Comparison of ENCODE assay signal across 20 cellular contexts in genomic region chr9:20219437-20219836, GRCh38.
DNase-seq lines count a peak whose midpoint lies in the region; ATAC-seq and TF ChIP-seq lines count a peak whose summit lies in the region.
"Had no signal": no experiment of that assay in that cellular context is flagged by ENCODE, and none has a peak within 500 bp of the region (broad histone marks: within the 10 kb centered on the region; RNA-seq: fewer than 3 reads in every experiment).

No MANE protein-coding gene starts in this region.

- ATAC-seq in right lobe of liver, result peak; percentile 44 to 90 (median 78)
- no peak for ATAC-seq in GM18870 (IDR thresholded peaks at IDR 0.05; ENCODE audit: unreplicated experiment)
- ATAC-seq: HCT116, Right ventricle myocardium inferior had no signal

- H3K9me3 ChIP-seq in colonic mucosa, result no peaks in the 10 kb centered on the region
- no peaks in the 10 kb centered on the region for H3K9me3 ChIP-seq in right lobe of liver
- no peaks in the 10 kb centered on the region for H3K9me3 ChIP-seq in transverse colon
- H3K9me3 ChIP-seq in PC-9 (ENCODE audit: insufficient read depth, low read depth), result no peaks in the 10 kb centered on the region
- H3K9me3 ChIP-seq in neuronal stem cell (replicated peaks in 1 of 2; ENCODE audit: control insufficient read depth in 2 of 2, insufficient read depth in 1 of 2, low read depth in 1 of 2, low read length in 2 of 2), result no peaks in the 10 kb centered on the region
- H3K9me3 ChIP-seq: MG63 had no signal

- no peak overlapping the region for H3K14ac ChIP-seq in neuronal stem cell (ENCODE audit: low read length)

- CTCF ChIA-PET in activated CD4-positive, alpha-beta T cell treated with anti-CD3 and anti-CD28 coated beads, Interleukin-2, amount 10 ng/mL, durations not matched to agents 7 days and 5 days (lab: Charles Lee), result interaction anchor here (0.6 kb wide), 1 partner anchor 40 kb away, joined by 3 read pairs; no protein-coding TSS in a partner anchor
- CTCF ChIA-PET in PC-9 (lab: Charles Lee), result no interaction called here

- no peak overlapping the region for H2BK120ac ChIP-seq in neuronal stem cell (ENCODE audit: low read depth, low read length)

- H3K4me1 ChIP-seq in colonic mucosa (no peaks in the 10 kb centered on the region), right lobe of liver (peaks cover 0 to 8% (median 0%) of the 10 kb centered on the region in 4 donors), transverse colon (peaks cover 0 to 15% (median 2%) of the 10 kb centered on the region in 4 donors), PC-9 (replicated peaks; ENCODE audit: insufficient read depth) (no peaks in the 10 kb centered on the region), neuronal stem cell (ENCODE audit: control insufficient read depth in 2 of 2, insufficient read depth in 1 of 2, low read depth in 1 of 2, low read length in 2 of 2) (peaks cover 0 to 1% of the 10 kb centered on the region in 2 donors)

- 16% methylated on average over 5 of the region's 5 CpGs for WGBS in right lobe of liver (ENCODE audit: insufficient coverage, low coverage, low lambda C conversion rate, missing lambda C conversion rate)
- 51 to 52% methylated on average over 4 to 5 of the region's 5 CpGs for WGBS in transverse colon (ENCODE audit: low coverage in 1 of 2), 2 donors
- no CpG with 5 or more reads among the region's 5 CpGs for WGBS in neuronal stem cell (ENCODE audit: extremely low coverage in 2 of 2, insufficient read length in 2 of 2, insufficient replicate concordance in 1 of 2), 2 donors

- no peaks in the 10 kb centered on the region for H3K9me2 ChIP-seq in PC-9 (ENCODE audit: insufficient read depth)

- H3K27me3 ChIP-seq in colonic mucosa (no peaks in the 10 kb centered on the region), right lobe of liver (no peaks in the 10 kb centered on the region), transverse colon (no peaks in the 10 kb centered on the region), PC-9 (ENCODE audit: insufficient read depth, low read depth) (no peaks in the 10 kb centered on the region), neuronal stem cell (ENCODE audit: control insufficient read depth in 3 of 3, insufficient read depth in 3 of 3, low read depth in 1 of 3, low read length in 3 of 3) (no peaks in the 10 kb centered on the region)
- H3K27me3 ChIP-seq: MG63 had no signal

- H3K4me1 Mint-ChIP-seq in activated CD4-positive, alpha-beta T cell treated with anti-CD3 and anti-CD28 coated beads, Interleukin-2, amount 10 ng/mL, durations not matched to agents 24 days and 14 days, result peaks cover 8% of the 10 kb centered on the region
- peaks cover 24% of the 10 kb centered on the region for H3K4me1 Mint-ChIP-seq in activated CD4-positive, alpha-beta T cell treated with anti-CD3 and anti-CD28 coated beads, Interleukin-2, amount 10 ng/mL, durations not matched to agents 7 days and 5 days
- H3K4me1 Mint-ChIP-seq: B cell, CD14-positive monocyte had no signal

- DNase-seq in activated CD4-positive, alpha-beta T cell treated with anti-CD3 and anti-CD28 coated beads, Interleukin-2, amount 10 ng/mL, durations not matched to agents 24 days and 14 days, result peak; percentile 17
- DNase-seq in activated CD4-positive, alpha-beta T cell treated with anti-CD3 and anti-CD28 coated beads, Interleukin-2, amount 10 ng/mL, durations not matched to agents 7 days and 5 days, result no peak
- DNase-seq in colonic mucosa, result peak; percentile 38
- DNase-seq in right lobe of liver, result no peak
- DNase-seq in transverse colon, result peak; percentile 23
- no peak for DNase-seq in PC-9
- DNase-seq in neuronal stem cell (ENCODE audit: low spot score), result no peak
- DNase-seq: GDM1, Karpas-422, MG63, NCI-H1048, NCI-H1417 treated with DMSO at 0.1 percent for 48 hours, NCI-H187, NCI-H2107, NCI-H69 had no signal

- H3K36me3 ChIP-seq in colonic mucosa (no peaks in the 10 kb centered on the region), right lobe of liver (no peaks in the 10 kb centered on the region), transverse colon (no peaks in the 10 kb centered on the region), PC-9 (ENCODE audit: low read depth) (no peaks in the 10 kb centered on the region), neuronal stem cell (replicated peaks in 1 of 2; ENCODE audit: control insufficient read depth in 2 of 2, insufficient read depth in 2 of 2, low read length in 2 of 2) (no peaks in the 10 kb centered on the region)
- H3K36me3 ChIP-seq: MG63 had no signal

- H4K8ac ChIP-seq in neuronal stem cell (ENCODE audit: low read depth, low read length), result no peak overlapping the region

- peaks cover 31% of the 10 kb centered on the region for H3K9me3 Mint-ChIP-seq in activated CD4-positive, alpha-beta T cell treated with anti-CD3 and anti-CD28 coated beads, Interleukin-2, amount 10 ng/mL, durations not matched to agents 24 days and 14 days
- H3K9me3 Mint-ChIP-seq in activated CD4-positive, alpha-beta T cell treated with anti-CD3 and anti-CD28 coated beads, Interleukin-2, amount 10 ng/mL, durations not matched to agents 7 days and 5 days, result peaks cover 21% of the 10 kb centered on the region

- H2BK12ac ChIP-seq in neuronal stem cell (ENCODE audit: low read length), result no peak overlapping the region

- H3K4ac ChIP-seq in neuronal stem cell (ENCODE audit: low read length), result no peak overlapping the region

- intact Hi-C loops in activated CD4-positive, alpha-beta T cell treated with anti-CD3 and anti-CD28 coated beads, Interleukin-2, amount 10 ng/mL, durations not matched to agents 24 days and 14 days (cut with micrococcal nuclease), result no loop called here
- intact Hi-C loops in colonic mucosa (cut with DNase I), result no loop called here
- intact Hi-C loops in right lobe of liver (cut with DNase I), result no loop called here
- intact Hi-C loops in transverse colon (cut with DNase I; ENCODE audit: low total_unique reads), result no loop called here
- intact Hi-C loops in PC-9 (cut with micrococcal nuclease; ENCODE audit: unreplicated experiment), result no loop called here

- in situ Hi-C loops in transverse colon (cut with MboI; ENCODE audit: low pct_ligation_motif_present in 1 of 4, low pct_unique_long_range_greater_than_20kb in 1 of 4, low sequenced_read_pairs in 3 of 4), result no loop called here

- H2AK5ac ChIP-seq in neuronal stem cell (ENCODE audit: low read depth, low read length), result no peak overlapping the region

- H3K79me1 ChIP-seq in neuronal stem cell (ENCODE audit: low read depth, low read length), result no peaks in the 10 kb centered on the region

- BruUV-seq in PC-9 (replicated peaks; lab: Mats Ljungman, UMichigan), result no TSS peak

- H3K36me3 Mint-ChIP-seq in activated CD4-positive, alpha-beta T cell treated with anti-CD3 and anti-CD28 coated beads, Interleukin-2, amount 10 ng/mL, durations not matched to agents 24 days and 14 days (ENCODE audit: low read depth), result peaks cover 5% of the 10 kb centered on the region
- H3K36me3 Mint-ChIP-seq in activated CD4-positive, alpha-beta T cell treated with anti-CD3 and anti-CD28 coated beads, Interleukin-2, amount 10 ng/mL, durations not matched to agents 7 days and 5 days (ENCODE audit: low read depth), result peaks cover 23% of the 10 kb centered on the region
- H3K36me3 Mint-ChIP-seq: CD14-positive monocyte had no signal

- H3K18ac ChIP-seq in neuronal stem cell (ENCODE audit: low read length), result no peak overlapping the region

- H3K4me2 ChIP-seq in PC-9, result no peak overlapping the region
- no peak overlapping the region for H3K4me2 ChIP-seq in neuronal stem cell (ENCODE audit: insufficient read depth, low read length, poor library complexity, severe bottlenecking)

- H2BK5ac ChIP-seq in neuronal stem cell (ENCODE audit: low read length), result no peak overlapping the region

- no peak overlapping the region for H3K23ac ChIP-seq in neuronal stem cell (ENCODE audit: low read depth, low read length, poor library complexity)

- H2AFZ ChIP-seq in PC-9 (no peak overlapping the region), neuronal stem cell (ENCODE audit: low read length) (no peak overlapping the region)

- H3K79me2 ChIP-seq in PC-9 (ENCODE audit: low read depth), result no peaks in the 10 kb centered on the region

- no peak overlapping the region for H3K4me3 ChIP-seq in colonic mucosa
- H3K4me3 ChIP-seq in right lobe of liver, result no peak overlapping the region
- H3K4me3 ChIP-seq in transverse colon, result no peak overlapping the region
- no peak overlapping the region for H3K4me3 ChIP-seq in PC-9
- H3K4me3 ChIP-seq in neuronal stem cell (ENCODE audit: low read length in 2 of 2), result no peak overlapping the region
- H3K4me3 ChIP-seq: MG63 had no signal

- H4K20me1 ChIP-seq in PC-9 (ENCODE audit: insufficient read depth), result no peaks in the 10 kb centered on the region

- TF ChIP-seq EP300 in transverse colon (IDR thresholded peaks at IDR 0.05; ENCODE audit: low read depth), result no peak

- peaks cover 2% of the 10 kb centered on the region for H3K27me3 Mint-ChIP-seq in activated CD4-positive, alpha-beta T cell treated with anti-CD3 and anti-CD28 coated beads, Interleukin-2, amount 10 ng/mL, durations not matched to agents 24 days and 14 days
- no peaks in the 10 kb centered on the region for H3K27me3 Mint-ChIP-seq in activated CD4-positive, alpha-beta T cell treated with anti-CD3 and anti-CD28 coated beads, Interleukin-2, amount 10 ng/mL, durations not matched to agents 7 days and 5 days

- H4K91ac ChIP-seq in neuronal stem cell (ENCODE audit: low read depth, low read length, poor library complexity), result no peak overlapping the region

- TF ChIP-seq CTCF in colonic mucosa (IDR thresholded peaks at IDR 0.05) (no peak), right lobe of liver (IDR thresholded peaks at IDR 0.05) (no peak), transverse colon (IDR thresholded peaks at IDR 0.05) (no peak), PC-9 (conservative IDR thresholded peaks at IDR 0.05) (no peak)

- H3K27ac ChIP-seq in colonic mucosa (peak overlapping the region; percentile 6), right lobe of liver (no peak overlapping the region), transverse colon (peak overlapping the region in 3 of 4 donors; percentile 15 to 42 (median 16)), PC-9 (no peak overlapping the region), neuronal stem cell (replicated peaks; ENCODE audit: low read length) (no peak overlapping the region)

- H3F3A ChIP-seq in PC-9 (ENCODE audit: insufficient read depth, low read depth), result no peaks in the 10 kb centered on the region

- POLR2A ChIA-PET in activated CD4-positive, alpha-beta T cell treated with anti-CD3 and anti-CD28 coated beads, Interleukin-2, amount 10 ng/mL, durations not matched to agents 7 days and 5 days (lab: Charles Lee), result no interaction called here
- POLR2A ChIA-PET in PC-9 (lab: Charles Lee; ENCODE audit: unreplicated experiment), result no interaction called here

- no peak overlapping the region for H3K9ac ChIP-seq in colonic mucosa (ENCODE audit: low read depth in 2 of 2, low read length in 2 of 2)
- no peak overlapping the region for H3K9ac ChIP-seq in neuronal stem cell (ENCODE audit: low read depth, low read length, poor library complexity)

- no peak for TF ChIP-seq POLR2A in right lobe of liver (IDR thresholded peaks at IDR 0.05)
- TF ChIP-seq POLR2A in transverse colon (IDR thresholded peaks at IDR 0.05), result no peak

- no peak overlapping the region for H3K27ac Mint-ChIP-seq in activated CD4-positive, alpha-beta T cell treated with anti-CD3 and anti-CD28 coated beads, Interleukin-2, amount 10 ng/mL, durations not matched to agents 24 days and 14 days
- H3K27ac Mint-ChIP-seq in activated CD4-positive, alpha-beta T cell treated with anti-CD3 and anti-CD28 coated beads, Interleukin-2, amount 10 ng/mL, durations not matched to agents 7 days and 5 days, result no peak overlapping the region
- H3K27ac Mint-ChIP-seq: B cell, CD14-positive monocyte had no signal

- H3K4me3 Mint-ChIP-seq in activated CD4-positive, alpha-beta T cell treated with anti-CD3 and anti-CD28 coated beads, Interleukin-2, amount 10 ng/mL, durations not matched to agents 24 days and 14 days, result no peak overlapping the region
- H3K4me3 Mint-ChIP-seq in activated CD4-positive, alpha-beta T cell treated with anti-CD3 and anti-CD28 coated beads, Interleukin-2, amount 10 ng/mL, durations not matched to agents 7 days and 5 days, result no peak overlapping the region
- H3K4me3 Mint-ChIP-seq: B cell, CD14-positive monocyte had no signal

- no peak overlapping the region for H2BK15ac ChIP-seq in neuronal stem cell (ENCODE audit: low read length)

Comparison
In these comparisons a context has a peak if more than half of its experiments do, and no peak if none do; other contexts are left out.
1. DNase-seq: peak in activated CD4-positive, alpha-beta T cell treated with anti-CD3 and anti-CD28 coated beads, Interleukin-2, amount 10 ng/mL, durations not matched to agents 24 days and 14 days (single experiment), colonic mucosa (single experiment) and transverse colon (single experiment); none in activated CD4-positive, alpha-beta T cell treated with anti-CD3 and anti-CD28 coated beads, Interleukin-2, amount 10 ng/mL, durations not matched to agents 7 days and 5 days (single experiment), right lobe of liver (0 of 3), PC-9 (0 of 2) and neuronal stem cell (single experiment).
2. H3K27ac ChIP-seq: peak in colonic mucosa (single experiment) and transverse colon (3 of 4); none in right lobe of liver (0 of 3), PC-9 (single experiment) and neuronal stem cell (single experiment).